In the genomic region with DNA sequence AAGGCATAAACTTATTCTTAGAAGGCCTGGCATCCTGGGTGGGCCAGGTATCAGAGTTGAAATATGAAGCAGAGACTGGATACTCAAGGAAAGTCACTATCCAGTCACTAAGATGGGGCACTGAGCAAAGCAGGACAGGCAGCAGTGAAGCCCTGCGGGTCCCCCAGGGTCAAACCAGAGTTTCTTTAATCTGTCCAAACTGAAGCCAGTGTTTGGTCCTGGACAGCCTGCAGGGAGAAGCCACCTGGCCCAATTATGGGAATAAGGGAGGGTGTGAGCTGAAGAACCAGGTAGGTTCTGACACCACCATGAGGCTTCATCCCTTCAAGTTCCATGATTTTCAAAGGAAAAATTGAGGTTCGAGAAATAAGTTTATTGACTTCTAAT, we compare ENCODE assay signal across 14 cellular contexts.
A peak's percentile ranks its signal among the peaks of the same experiment; 100 is the strongest.
DNase-seq lines count a peak whose midpoint lies in the region; ATAC-seq lines count a peak whose summit lies in the region.
"Had no signal": no experiment of that assay in that cellular context is flagged by ENCODE, and none has a peak within 500 bp of the region (broad histone marks: within the 10 kb centered on the region; RNA-seq: fewer than 3 reads in every experiment).

No MANE protein-coding gene starts in this region.

- H3K27ac ChIP-seq in cingulate gyrus (ENCODE audit: low read depth, low read length), result peak overlapping the region; percentile 58
- H3K27ac ChIP-seq in mesodermal cell (ENCODE audit: low read depth, low read length, severe bottlenecking), result peak overlapping the region; percentile 42
- peak overlapping the region; percentile 54 for H3K27ac ChIP-seq in substantia nigra (ENCODE audit: low read depth, low read length, poor library complexity, severe bottlenecking)
- H3K27ac ChIP-seq: A549, C4-2B had no signal

- no peak for DNase-seq in substantia nigra (lab: John Stamatoyannopoulos, UW)
- DNase-seq in Kasumi-1 (lab: John Stamatoyannopoulos, UW), result no peak
- no peak for DNase-seq in activated T-cell treated with anti-CD3 and anti-CD28 coated beads, Interleukin-2, amount 50 U/mL, for 4 hours
- DNase-seq in HT-29 (ENCODE audit: low spot score), result no peak
- DNase-seq: BE2C; CD4-positive, alpha-beta memory T cell; DMS153; DMS79 treated with DMSO at 0.1 percent for 48 hours; H7 had no signal

- ATAC-seq in activated T-cell treated with anti-CD3 and anti-CD28 coated beads, Interleukin-2, amount 50 U/mL, for 4 hours, result no peak
- ATAC-seq: GM23338 had no signal

- peaks cover 1% of the 10 kb centered on the region for H3K4me1 Mint-ChIP-seq in activated T-cell treated with anti-CD3 and anti-CD28 coated beads, Interleukin-2, amount 50 U/mL, for 4 hours (ENCODE audit: low read depth)

- H3K9me3 ChIP-seq in mesodermal cell (ENCODE audit: control insufficient read depth, low read length), result no peaks in the 10 kb centered on the region
- H3K9me3 ChIP-seq: A549, BE2C had no signal

- no peaks in the 10 kb centered on the region for H3K27me3 Mint-ChIP-seq in activated T-cell treated with anti-CD3 and anti-CD28 coated beads, Interleukin-2, amount 50 U/mL, for 4 hours (ENCODE audit: low read depth)
- H3K27me3 Mint-ChIP-seq: CD4-positive, alpha-beta memory T cell had no signal

- no peaks in the 10 kb centered on the region for H3K9me3 Mint-ChIP-seq in activated T-cell treated with anti-CD3 and anti-CD28 coated beads, Interleukin-2, amount 50 U/mL, for 4 hours
- H3K9me3 Mint-ChIP-seq: CD4-positive, alpha-beta memory T cell had no signal

- H3K4me3 ChIP-seq in mesodermal cell (ENCODE audit: extremely low read depth, insufficient read depth, low read length, poor library complexity, severe bottlenecking), result no peak overlapping the region
- H3K4me3 ChIP-seq: A549, GM23338 had no signal

- no peaks in the 10 kb centered on the region for H3K36me3 Mint-ChIP-seq in activated T-cell treated with anti-CD3 and anti-CD28 coated beads, Interleukin-2, amount 50 U/mL, for 4 hours (ENCODE audit: insufficient read depth)
- H3K36me3 Mint-ChIP-seq: CD4-positive, alpha-beta memory T cell had no signal

- WGBS in mesodermal cell (ENCODE audit: insufficient coverage in 2 of 2), 2 experiments, result 100% methylated on average over 2 of the region's 2 CpGs

- no peak overlapping the region for H3K4me3 Mint-ChIP-seq in activated T-cell treated with anti-CD3 and anti-CD28 coated beads, Interleukin-2, amount 50 U/mL, for 4 hours
- H3K4me3 Mint-ChIP-seq: CD4-positive, alpha-beta memory T cell; GM23338 had no signal

- peaks cover 10% of the 10 kb centered on the region for H3K4me1 ChIP-seq in mesodermal cell (ENCODE audit: control insufficient read depth, insufficient read depth, low read length, poor library complexity, severe bottlenecking)
- H3K4me1 ChIP-seq: BE2C had no signal

- no peaks in the 10 kb centered on the region for H3K36me3 ChIP-seq in mesodermal cell (ENCODE audit: control insufficient read depth, insufficient read depth, low read length)
- H3K36me3 ChIP-seq: BE2C had no signal
